16 cellular contexts compared by ENCODE assay signal in the genomic region with DNA sequence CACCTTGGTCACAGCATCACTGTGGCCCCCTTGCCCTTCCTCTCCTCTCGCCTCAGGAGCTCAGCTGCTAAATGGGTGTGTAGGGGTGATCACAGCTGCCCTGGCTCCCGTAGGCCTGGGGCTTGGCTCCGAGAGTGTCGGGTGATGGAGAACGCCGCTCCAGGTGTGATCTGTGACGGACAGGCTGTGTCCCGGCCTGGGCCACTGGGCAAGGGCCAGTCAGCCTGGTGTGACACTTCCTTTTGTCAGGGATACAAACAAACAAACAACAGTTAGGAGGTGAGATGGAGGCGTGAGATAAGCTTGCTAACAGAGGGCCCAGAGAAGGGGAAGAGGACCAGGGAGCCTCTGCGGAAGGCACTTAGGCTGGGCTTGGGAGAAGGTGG. TPM values are rescaled to one million over a fixed set of nuclear protein-coding genes. Genes with fewer than 3 reads are reported as not detected.
DNase-seq lines count a peak whose midpoint lies in the region; ATAC-seq and TF ChIP-seq lines count a peak whose summit lies in the region.
"Had no signal": no experiment of that assay in that cellular context is flagged by ENCODE, and none has a peak within 500 bp of the region (broad histone marks: within the 10 kb centered on the region; RNA-seq: fewer than 3 reads in every experiment).

No MANE protein-coding gene starts in this region.

- peak overlapping the region; percentile 33 to 88 (median 74) for H3K4me3 Mint-ChIP-seq in brain
- H3K4me3 Mint-ChIP-seq: activated B cell treated with CpG ODN at 0.5 μM for 24 hours had no signal

- H3K4me1 Mint-ChIP-seq in brain = peaks cover 62% of the 10 kb centered on the region

- TF ChIP-seq CTCF in brain (conservative IDR thresholded peaks at IDR 0.05) (no peak), lower lobe of right lung (IDR thresholded peaks at IDR 0.05) (no peak), thoracic aorta (IDR thresholded peaks at IDR 0.05) (no peak)

- H3K27me3 ChIP-seq in lower lobe of right lung (ENCODE audit: low read depth) = no peaks in the 10 kb centered on the region
- H3K27me3 ChIP-seq in thoracic aorta (replicated peaks; ENCODE audit: insufficient read depth) = no peaks in the 10 kb centered on the region
- H3K27me3 ChIP-seq: adrenal gland, pancreas had no signal

- H3K36me3 ChIP-seq in lower lobe of right lung = no peaks in the 10 kb centered on the region
- no peaks in the 10 kb centered on the region for H3K36me3 ChIP-seq in thoracic aorta
- H3K36me3 ChIP-seq: adrenal gland, pancreas had no signal

- DNase-seq in DMS53 (lab: John Stamatoyannopoulos, UW) (peak; percentile 34), DMS53 treated with DMSO at 0.1 percent for 48 hours (lab: John Stamatoyannopoulos, UW; ENCODE audit: unreplicated experiment) (no peak), lower lobe of right lung (no peak), thoracic aorta (ENCODE audit: low spot score) (no peak), DMS79 treated with DMSO at 0.1 percent for 48 hours (lab: John Stamatoyannopoulos, UW) (no peak), inferior parietal cortex (ENCODE audit: extremely low spot score) (no peak)
- no peak for DNase-seq in activated CD4-positive, alpha-beta T cell treated with anti-CD3 and anti-CD28 coated beads, Interleukin-2, amount 50 U/mL, for 1 hour
- DNase-seq: activated B cell treated with CpG ODN at 0.5 μM for 24 hours; activated CD8-positive, alpha-beta memory T cell treated with anti-CD3 and anti-CD28 coated beads, Interleukin-2, amount 50 U/mL, for 48 hours; adrenal gland; dermis blood vessel endothelial cell; NCI-H1048; NCI-H345 had no signal

- peaks cover 21% of the 10 kb centered on the region for H3K4me1 ChIP-seq in lower lobe of right lung
- H3K4me1 ChIP-seq in thoracic aorta (ENCODE audit: control insufficient read depth in 1 of 2, low read depth in 2 of 2) = peaks cover 0 to 11% of the 10 kb centered on the region in 2 donors

- H3K4me3 ChIP-seq in lower lobe of right lung = peak overlapping the region; percentile 50
- H3K4me3 ChIP-seq in thoracic aorta = peak overlapping the region; percentile 25

- H3K27me3 Mint-ChIP-seq in brain = peaks cover 4% of the 10 kb centered on the region

- intact Hi-C loops in lower lobe of right lung (cut with DNase I) = no loop called here

- H3K9me3 Mint-ChIP-seq in brain = peaks cover 0 to 11% (median 0%) of the 10 kb centered on the region in 5 experiments
- H3K9me3 Mint-ChIP-seq: activated B cell treated with CpG ODN at 0.5 μM for 24 hours had no signal

- peak overlapping the region; percentile 80 to 97 (median 93) for H3K27ac Mint-ChIP-seq in brain
- H3K27ac Mint-ChIP-seq: activated B cell treated with CpG ODN at 0.5 μM for 24 hours had no signal

- ATAC-seq in lower lobe of right lung = no peak
- no peak for ATAC-seq in thoracic aorta (ENCODE audit: insufficient number of reproducible peaks, low FRiP score, low read depth)
- ATAC-seq: pancreas had no signal

- H3K36me3 Mint-ChIP-seq in brain = no peaks in the 10 kb centered on the region

- peak overlapping the region; percentile 65 for H3K27ac ChIP-seq in lower lobe of right lung
- no peak overlapping the region for H3K27ac ChIP-seq in thoracic aorta
- H3K27ac ChIP-seq: 22Rv1 had no signal

- H3K9me3 ChIP-seq in lower lobe of right lung = no peaks in the 10 kb centered on the region
- H3K9me3 ChIP-seq in thoracic aorta = no peaks in the 10 kb centered on the region
- H3K9me3 ChIP-seq: adrenal gland, pancreas had no signal

RNA-seq across cellular contexts. Expression of a gene that starts 2.0 kb away (rescaled TPM):
- polyA plus RNA-seq in brain (ENCODE audit: insufficient read depth, low read depth, low replicate concordance) = 268 TPM
- 37.9 TPM for total RNA-seq in lower lobe of right lung
- total RNA-seq in thoracic aorta = 10 to 100 TPM in 1 of 2 donors, 1 to 10 TPM in 1; 5.4 to 79.1 TPM

RNA-seq across cellular contexts. Expression of a gene that starts 37.7 kb away (rescaled TPM):
- 0.29 TPM for polyA plus RNA-seq in brain (ENCODE audit: insufficient read depth, low read depth, low replicate concordance)
- 7.7 TPM for total RNA-seq in lower lobe of right lung
- total RNA-seq in thoracic aorta = 1 to 10 TPM in 1 of 2 donors, under 1 TPM in 1; 0.41 to 5.1 TPM
- total RNA-seq: activated B cell treated with CpG ODN at 0.5 μM for 24 hours had no signal
